8 cellular contexts compared by ENCODE assay signal in genomic region chr2:10400568-10400977, GRCh38. TPM values are rescaled to one million over a fixed set of nuclear protein-coding genes. Genes with fewer than 3 reads are reported as not detected.
DNase-seq lines count a peak whose midpoint lies in the region; ATAC-seq and TF ChIP-seq lines count a peak whose summit lies in the region.

No MANE protein-coding gene starts in this region.

- CTCF ChIA-PET in CD4-positive, alpha-beta memory T cell (lab: Charles Lee; ENCODE audit: partially characterized antibody): interaction anchor here (0.7 to 1.5 kb wide), 3 partner anchors 9 to 258 kb away, joined by 4 to 6 read pairs (median 5); no protein-coding TSS in a partner anchor
- CTCF ChIA-PET in A673 (lab: Charles Lee): no interaction called here

- H3K27me3 Mint-ChIP-seq in CD4-positive, alpha-beta memory T cell: no peaks in the 10 kb centered on the region
- no peaks in the 10 kb centered on the region for H3K27me3 Mint-ChIP-seq in natural killer cell treated with Interleukin-12 subunit alpha and Interleukin-12 subunit beta and Interleukin-15 and Interleukin-18, amount 100 ng/mL, for 72 hours

- no peak overlapping the region for H3K4me3 ChIP-seq in CD4-positive, alpha-beta memory T cell (ENCODE audit: low read length in 2 of 2)
- H3K4me3 ChIP-seq in ascending aorta (no peak overlapping the region), A673 (ENCODE audit: low read depth, low read length, poor library complexity, severe bottlenecking) (no peak overlapping the region)

- no peaks in the 10 kb centered on the region for H3K9me3 ChIP-seq in CD4-positive, alpha-beta memory T cell (ENCODE audit: control insufficient read depth in 1 of 2, low read length in 2 of 2)
- H3K9me3 ChIP-seq in ascending aorta (no peaks in the 10 kb centered on the region), A673 (ENCODE audit: low read depth, low read length, poor library complexity, severe bottlenecking) (no peaks in the 10 kb centered on the region)

- TF ChIP-seq CTCF in ascending aorta (IDR thresholded peaks at IDR 0.05) (no peak), A673 (conservative IDR thresholded peaks at IDR 0.05; ENCODE audit: low read depth, low read length) (no peak)

- H3K27ac ChIP-seq in CD4-positive, alpha-beta memory T cell (ENCODE audit: low read depth, low read length): peak overlapping the region; percentile 8
- H3K27ac ChIP-seq in ascending aorta (peak overlapping the region in 1 of 2 donors; percentile 50), A673 (ENCODE audit: low read depth, low read length, poor library complexity, severe bottlenecking) (no peak overlapping the region)

- peaks cover 0 to 4% (median 0%) of the 10 kb centered on the region in 8 donors for H3K9me3 Mint-ChIP-seq in CD4-positive, alpha-beta memory T cell
- H3K9me3 Mint-ChIP-seq in natural killer cell treated with Interleukin-12 subunit alpha and Interleukin-12 subunit beta and Interleukin-15 and Interleukin-18, amount 100 ng/mL, for 72 hours: no peaks in the 10 kb centered on the region

- peaks cover 26% of the 10 kb centered on the region for H3K4me1 ChIP-seq in CD4-positive, alpha-beta memory T cell (ENCODE audit: insufficient read depth, low read length)
- peaks cover 12 to 16% of the 10 kb centered on the region in 2 donors for H3K4me1 ChIP-seq in ascending aorta
- H3K4me1 ChIP-seq in A673 (ENCODE audit: insufficient read depth, low read length, poor library complexity, severe bottlenecking): no peaks in the 10 kb centered on the region

- peak overlapping the region in 3 of 8 donors; percentile 21 to 52 (median 46) for H3K4me3 Mint-ChIP-seq in CD4-positive, alpha-beta memory T cell
- H3K4me3 Mint-ChIP-seq in natural killer cell treated with Interleukin-12 subunit alpha and Interleukin-12 subunit beta and Interleukin-15 and Interleukin-18, amount 100 ng/mL, for 72 hours: peak overlapping the region; percentile 48

- BruUV-seq in A673 (replicated peaks; lab: Mats Ljungman, UMichigan): no TSS peak

- ATAC-seq in natural killer cell treated with Interleukin-12 subunit alpha and Interleukin-12 subunit beta and Interleukin-15 and Interleukin-18, amount 100 ng/mL, for 72 hours: peak; percentile 79 to 84
- no peak for ATAC-seq in GM18870 (IDR thresholded peaks at IDR 0.05; ENCODE audit: unreplicated experiment)

- peaks cover 25 to 29% of the 10 kb centered on the region in 2 donors for H3K36me3 Mint-ChIP-seq in CD4-positive, alpha-beta memory T cell
- H3K36me3 Mint-ChIP-seq in natural killer cell treated with Interleukin-12 subunit alpha and Interleukin-12 subunit beta and Interleukin-15 and Interleukin-18, amount 100 ng/mL, for 72 hours: no peaks in the 10 kb centered on the region

- DNase-seq in CD4-positive, alpha-beta memory T cell: no peak
- DNase-seq in MV-4-11 (lab: John Stamatoyannopoulos, UW) (peak; percentile 98), ascending aorta (ENCODE audit: low spot score in 2 of 2) (peak; percentile 36 to 76), NAMALWA (ENCODE audit: low spot score) (no peak), NCI-H345 treated with DMSO at 0.1 percent for 48 hours (lab: John Stamatoyannopoulos, UW; ENCODE audit: unreplicated experiment) (no peak), A673 (ENCODE audit: low spot score) (no peak)
- peak; percentile 76 for DNase-seq in natural killer cell treated with Interleukin-12 subunit alpha and Interleukin-12 subunit beta and Interleukin-15 and Interleukin-18, amount 100 ng/mL, for 72 hours (ENCODE audit: low spot score)

- H3K27me3 ChIP-seq in CD4-positive, alpha-beta memory T cell (ENCODE audit: insufficient read depth, low read length): no peaks in the 10 kb centered on the region
- H3K27me3 ChIP-seq in ascending aorta (no peaks in the 10 kb centered on the region), A673 (replicated peaks; ENCODE audit: insufficient read depth, low read depth, low read length, poor library complexity) (no peaks in the 10 kb centered on the region)

- POLR2A ChIA-PET in CD4-positive, alpha-beta memory T cell (lab: Charles Lee; ENCODE audit: partially characterized antibody): no interaction called here
- POLR2A ChIA-PET in A673 (lab: Charles Lee; ENCODE audit: low non-redundant PET): no interaction called here

- H3K27ac Mint-ChIP-seq in CD4-positive, alpha-beta memory T cell: peak overlapping the region; percentile 66 to 94 (median 90)
- peak overlapping the region; percentile 67 to 78 for H3K27ac Mint-ChIP-seq in natural killer cell treated with Interleukin-12 subunit alpha and Interleukin-12 subunit beta and Interleukin-15 and Interleukin-18, amount 100 ng/mL, for 72 hours

- intact Hi-C loops in CD4-positive, alpha-beta memory T cell (cut with micrococcal nuclease): no loop called here
- intact Hi-C loops in ascending aorta (cut with DNase I) (no loop called here), A673 (cut with micrococcal nuclease; ENCODE audit: unreplicated experiment) (no loop called here)

- peaks cover 11% of the 10 kb centered on the region for H3K36me3 ChIP-seq in CD4-positive, alpha-beta memory T cell (ENCODE audit: insufficient read depth, low read length)
- H3K36me3 ChIP-seq in ascending aorta (no peaks in the 10 kb centered on the region), A673 (ENCODE audit: insufficient read depth, low read length, poor library complexity, severe bottlenecking) (no peaks in the 10 kb centered on the region)

- peaks cover 20 to 42% (median 31%) of the 10 kb centered on the region in 4 donors for H3K4me1 Mint-ChIP-seq in CD4-positive, alpha-beta memory T cell
- peaks cover 27 to 34% of the 10 kb centered on the region in 2 donors for H3K4me1 Mint-ChIP-seq in natural killer cell treated with Interleukin-12 subunit alpha and Interleukin-12 subunit beta and Interleukin-15 and Interleukin-18, amount 100 ng/mL, for 72 hours (ENCODE audit: low read depth in 2 of 2)

RNA-seq across cellular contexts. Expression of gene ODC1, which starts 47.6 kb away (rescaled TPM):
- total RNA-seq in CD4-positive, alpha-beta memory T cell: 10 to 100 TPM; 32.5 to 35.4 TPM
- 10 to 100 TPM; 54.3 to 63.5 TPM for polyA plus RNA-seq in CD4-positive, alpha-beta memory T cell
- 82.8 TPM for total RNA-seq in ascending aorta
- total RNA-seq in natural killer cell treated with Interleukin-12 subunit alpha and Interleukin-12 subunit beta and Interleukin-15 and Interleukin-18, amount 100 ng/mL, for 72 hours: 100 to 1,000 TPM in 1 of 2 donors, 10 to 100 TPM in 1; 91.5 to 206 TPM
- 221 and 269 TPM in 2 replicates for total RNA-seq in A673 (2021)

Comparison
In these comparisons a context has a peak if more than half of its experiments do, and no peak if none do; other contexts are left out.
1. DNase-seq: peak in MV-4-11 (single experiment), ascending aorta (2 of 2) and natural killer cell treated with Interleukin-12 subunit alpha and Interleukin-12 subunit beta and Interleukin-15 and Interleukin-18, amount 100 ng/mL, for 72 hours (single experiment); none in CD4-positive, alpha-beta memory T cell (0 of 5), NAMALWA (single experiment), NCI-H345 treated with DMSO at 0.1 percent for 48 hours (single experiment) and A673 (single experiment).